24 cellular contexts compared by ENCODE assay signal in genomic region chr7:1662101-1662500, GRCh38. TPM values are rescaled to one million over a fixed set of nuclear protein-coding genes. Genes with fewer than 3 reads are reported as not detected.
A peak's percentile ranks its signal among the peaks of the same experiment; 100 is the strongest.
DNase-seq lines count a peak whose midpoint lies in the region; ATAC-seq, FAIRE-seq and TF ChIP-seq lines count a peak whose summit lies in the region.
"Had no signal": no experiment of that assay in that cellular context is flagged by ENCODE, and none has a peak within 500 bp of the region (broad histone marks: within the 10 kb centered on the region; RNA-seq: fewer than 3 reads in every experiment).

No MANE protein-coding gene starts in this region.

- H4K20me1 ChIP-seq in HepG2 (ENCODE audit: insufficient read depth, low read length), result no peaks in the 10 kb centered on the region

- H3K4me1 Mint-ChIP-seq in type B pancreatic cell (ENCODE audit: unreplicated experiment), result no peaks in the 10 kb centered on the region
- peaks cover 2% of the 10 kb centered on the region for H3K4me1 Mint-ChIP-seq in activated T-cell treated with anti-CD3 and anti-CD28 coated beads, Interleukin-2, amount 50 U/mL, for 24 hours (ENCODE audit: low read depth)

- TF ChIP-seq POLR2A in heart left ventricle (IDR thresholded peaks at IDR 0.05) (no peak), HepG2 (IDR thresholded peaks at IDR 0.05; ENCODE audit: insufficient read depth in 1 of 2, low read depth in 2 of 2, low read length in 2 of 2) (no peak)

- FAIRE-seq in HepG2 (lab: Jason Lieb, UNC), result no peak
- FAIRE-seq: bronchial epithelial cell, endothelial cell of umbilical vein, GM18507, pancreas had no signal

- no peak overlapping the region for H3K27ac Mint-ChIP-seq in type B pancreatic cell
- no peak overlapping the region for H3K27ac Mint-ChIP-seq in activated T-cell treated with anti-CD3 and anti-CD28 coated beads, Interleukin-2, amount 50 U/mL, for 24 hours
- H3K27ac Mint-ChIP-seq: T-helper 17 cell had no signal

- H3K4me3 ChIP-seq in heart left ventricle, result no peak overlapping the region
- H3K4me3 ChIP-seq in heart right ventricle, result no peak overlapping the region
- no peak overlapping the region for H3K4me3 ChIP-seq in WERI-Rb-1 (ENCODE audit: low read depth, low read length)
- no peak overlapping the region for H3K4me3 ChIP-seq in HepG2 (replicated peaks in 1 of 3; ENCODE audit: insufficient read depth in 1 of 3, low read depth in 2 of 3, low read length in 3 of 3)
- H3K4me3 ChIP-seq: pancreas had no signal

- H3K79me2 ChIP-seq in HepG2 (ENCODE audit: insufficient read depth, low read length), result no peaks in the 10 kb centered on the region

- H3K36me3 Mint-ChIP-seq in type B pancreatic cell, result no peaks in the 10 kb centered on the region
- no peaks in the 10 kb centered on the region for H3K36me3 Mint-ChIP-seq in activated T-cell treated with anti-CD3 and anti-CD28 coated beads, Interleukin-2, amount 50 U/mL, for 24 hours (ENCODE audit: low read depth)
- H3K36me3 Mint-ChIP-seq: CD4-positive, CD25-positive, alpha-beta regulatory T cell had no signal

- 72 to 90% (median 79%) methylated on average over 3 of the region's 3 CpGs for WGBS in heart left ventricle, 4 donors
- WGBS in heart right ventricle, 2 donors, result 68 to 84% methylated on average over 3 of the region's 3 CpGs
- 25% methylated on average over 2 of the region's 3 CpGs for WGBS in HepG2 (ENCODE audit: low lambda C conversion rate)

- peaks cover 0 to 3% (median 0%) of the 10 kb centered on the region in 12 donors for H3K9me3 ChIP-seq in heart left ventricle
- peaks cover 0 to 5% (median 0%) of the 10 kb centered on the region in 11 donors for H3K9me3 ChIP-seq in heart right ventricle
- H3K9me3 ChIP-seq in WERI-Rb-1 (ENCODE audit: severe bottlenecking), result no peaks in the 10 kb centered on the region
- no peaks in the 10 kb centered on the region for H3K9me3 ChIP-seq in HepG2 (ENCODE audit: low read length)
- H3K9me3 ChIP-seq: pancreas had no signal

- H3K27me3 ChIP-seq in heart left ventricle, result peaks cover 4 to 48% (median 17%) of the 10 kb centered on the region in 9 donors
- H3K27me3 ChIP-seq in heart right ventricle, result peaks cover 6 to 66% (median 26%) of the 10 kb centered on the region in 7 donors
- no peaks in the 10 kb centered on the region for H3K27me3 ChIP-seq in WERI-Rb-1 (ENCODE audit: insufficient read depth, low read depth, severe bottlenecking)
- peaks cover 5 to 43% of the 10 kb centered on the region in 2 experiments for H3K27me3 ChIP-seq in HepG2 (ENCODE audit: control insufficient read depth in 1 of 2, insufficient read depth in 2 of 2, low read length in 2 of 2)

- no TSS peak for BruUV-seq in HepG2 (replicated peaks; lab: Mats Ljungman, UMichigan)

- CTCF ChIA-PET in HepG2 (lab: Yijun Ruan, JAX; ENCODE audit: low intra/inter-chr PET ratio, low total read pairs), result no interaction called here

- H3K36me3 ChIP-seq in heart left ventricle (no peaks in the 10 kb centered on the region), heart right ventricle (no peaks in the 10 kb centered on the region), WERI-Rb-1 (peaks cover 3% of the 10 kb centered on the region; the same call in 1 of the 2 replicates), HepG2 (replicated peaks in 1 of 2; ENCODE audit: control insufficient read depth in 1 of 2, insufficient read depth in 2 of 2, low read length in 2 of 2) (no peaks in the 10 kb centered on the region)
- H3K36me3 ChIP-seq: pancreas had no signal

- ATAC-seq in heart left ventricle, result no peak
- no peak for ATAC-seq in heart right ventricle
- no peak for ATAC-seq in HepG2
- ATAC-seq in HG03354 (IDR thresholded peaks at IDR 0.05; ENCODE audit: poor library complexity, severe bottlenecking, unreplicated experiment), result no peak
- ATAC-seq: Panc1, pancreas, T-helper 17 cell had no signal

- no peak overlapping the region for H2AFZ ChIP-seq in HepG2 (ENCODE audit: low read length)

- peaks cover 0 to 32% (median 17%) of the 10 kb centered on the region in 12 donors for H3K4me1 ChIP-seq in heart left ventricle
- H3K4me1 ChIP-seq in heart right ventricle, result peaks cover 8 to 29% (median 26%) of the 10 kb centered on the region in 9 donors
- H3K4me1 ChIP-seq in HepG2 (ENCODE audit: insufficient read depth, low read length), result peaks cover 7% of the 10 kb centered on the region; the same call in 1 of the 2 replicates

- TF ChIP-seq CTCF in heart left ventricle (IDR thresholded peaks at IDR 0.05) (no peak), heart right ventricle (IDR thresholded peaks at IDR 0.05) (no peak), WERI-Rb-1 (IDR thresholded peaks at IDR 0.05; ENCODE audit: low read depth, low read length) (0 out of 2 replicates have a peak, but pooled peaks have one; percentile 16), HepG2 (CRISPR knock-in tag; IDR thresholded peaks at IDR 0.05) (0 out of 2 replicates have a peak, but pooled peaks have one; percentile 10), type B pancreatic cell (conservative IDR thresholded peaks at IDR 0.05) (no peak)

- H3K27ac ChIP-seq in heart left ventricle, result no peak overlapping the region
- H3K27ac ChIP-seq in heart right ventricle, result no peak overlapping the region
- no peak overlapping the region for H3K27ac ChIP-seq in WERI-Rb-1
- no peak overlapping the region for H3K27ac ChIP-seq in HepG2 (ENCODE audit: extremely low read length, insufficient read depth, low read length)
- H3K27ac ChIP-seq: pancreas had no signal

- in situ Hi-C loops in HepG2 (cut with HindIII; ENCODE audit: extremely low pct_ligation_motif_present, low pct_unique_long_range_greater_than_20kb), result no loop called here

- H3K27me3 Mint-ChIP-seq in type B pancreatic cell, result peaks cover 57% of the 10 kb centered on the region
- peaks cover 56% of the 10 kb centered on the region for H3K27me3 Mint-ChIP-seq in activated T-cell treated with anti-CD3 and anti-CD28 coated beads, Interleukin-2, amount 50 U/mL, for 24 hours

- no peak for TF ChIP-seq RAD21 in HepG2 (CRISPR knock-in tag; IDR thresholded peaks at IDR 0.05)

- intact Hi-C loops in heart left ventricle (cut with DNase I), result loop anchor here (5.0 to 10.0 kb wide), 7 partner anchors 87 to 685 kb away; partner anchors contain the start of gene PSMG3 (in 2 of the 10)
- intact Hi-C loops in heart right ventricle (cut with DNase I), result loop anchor here in 7 of 10 donors (5.0 to 10.0 kb wide), 6 partner anchors 95 to 683 kb away; no protein-coding TSS in a partner anchor
- intact Hi-C loops in HepG2 (cut with micrococcal nuclease; ENCODE audit: unreplicated experiment), result no loop called here

- H3K4me3 Mint-ChIP-seq in type B pancreatic cell, result no peak overlapping the region
- H3K4me3 Mint-ChIP-seq in activated T-cell treated with anti-CD3 and anti-CD28 coated beads, Interleukin-2, amount 50 U/mL, for 24 hours, result no peak overlapping the region
- H3K4me3 Mint-ChIP-seq: T-helper 17 cell had no signal

- TF ChIP-seq EP300 in HepG2 (IDR thresholded peaks at IDR 0.05; ENCODE audit: low read depth in 2 of 2, low read length in 2 of 2) (no peak), HepG2 (CRISPR knock-in tag; IDR thresholded peaks at IDR 0.05; ENCODE audit: borderline replicate concordance) (no peak)

- no peaks in the 10 kb centered on the region for H3K9me3 Mint-ChIP-seq in type B pancreatic cell
- no peaks in the 10 kb centered on the region for H3K9me3 Mint-ChIP-seq in activated T-cell treated with anti-CD3 and anti-CD28 coated beads, Interleukin-2, amount 50 U/mL, for 24 hours

- H3K4me2 ChIP-seq in HepG2 (ENCODE audit: low read depth, low read length), result no peak overlapping the region

- POLR2A ChIA-PET in HepG2 (lab: Yijun Ruan, JAX), result no interaction called here

- DNase-seq in heart left ventricle (peak in 3 of 5 donors; percentile 2 to 23 (median 10)), heart right ventricle (no peak), WERI-Rb-1 (no peak), HepG2 (ENCODE audit: low spot score) (peak; percentile 14), type B pancreatic cell (ENCODE audit: extremely low spot score, unreplicated experiment) (peak; percentile 57), medulla oblongata (ENCODE audit: extremely low spot score) (no peak)
- DNase-seq in activated T-cell treated with anti-CD3 and anti-CD28 coated beads, Interleukin-2, amount 50 U/mL, for 24 hours, result no peak
- DNase-seq: activated CD8-positive, alpha-beta memory T cell treated with anti-CD3 and anti-CD28 coated beads, Interleukin-2, amount 50 U/mL, for 48 hours; activated gamma-delta T cell; CD4-positive, CD25-positive, alpha-beta regulatory T cell; dermis blood vessel endothelial cell; DMS 273 treated with DMSO at 0.1 percent for 48 hours; immature natural killer cell; KG1; NCI-H1436 treated with DMSO at 0.1 percent for 48 hours; NCI-H524 treated with DMSO at 0.1 percent for 48 hours; T-helper 17 cell had no signal

- no peak overlapping the region for H3K9ac ChIP-seq in HepG2 (ENCODE audit: insufficient read depth, low read depth, low read length)

RNA-seq across cellular contexts. Expression of gene ELFN1, which starts 8.0 kb away (rescaled TPM):
- total RNA-seq in heart left ventricle (10 to 100 TPM in 1 of 9 donors, 1 to 10 TPM in 8; 3.8 to 18.6 (median 6.8) TPM), heart right ventricle (1 to 10 TPM; 3.4 to 9.5 (median 6.4) TPM), HepG2 (2016; rRNA removed; fragmentation: Illumina TruSeq; extraction: Trizol) (0.13 and 0.18 TPM in 2 replicates), type B pancreatic cell (ENCODE audit: low replicate concordance) (5.7 and 5.8 TPM in 2 replicates)
- polyA plus RNA-seq in heart left ventricle (1 to 10 TPM; 2.6 to 5.9 TPM), heart right ventricle (1 to 10 TPM; 3.0 to 5.7 TPM), HepG2 (2011; rRNA removed) (0.13 and 1.5 TPM in 2 replicates)
- 0.10 TPM in 1 of 2 replicates, not detected in the other for total RNA-seq in HepG2 (2016; cell fraction: cytosol; rRNA removed; fragmentation: Illumina TruSeq; extraction: Trizol; ENCODE audit: low read depth)
- total RNA-seq in HepG2 (2016; cell fraction: insoluble cytoplasmic fraction; rRNA removed; fragmentation: Illumina TruSeq; extraction: Trizol), result 0.21 and 0.28 TPM in 2 replicates
- total RNA-seq in HepG2 (2016; cell fraction: membrane; rRNA removed; fragmentation: Illumina TruSeq; extraction: Trizol), result 0.10 and 0.12 TPM in 2 replicates
- total RNA-seq in HepG2 (2016; cell fraction: nucleus; rRNA removed; fragmentation: Illumina TruSeq; extraction: Trizol), result 0.13 and 0.19 TPM in 2 replicates
- 0.32 and 1.0 TPM in 2 replicates for polyA plus RNA-seq in HepG2 (2011; cell fraction: cytosol; rRNA removed)
- polyA plus RNA-seq in HepG2 (2011; cell fraction: nucleus; rRNA removed), result 0.48 and 1.6 TPM in 2 replicates
- 0.28 and 1.0 TPM in 2 replicates for polyA plus RNA-seq in HepG2 (2012)
- polyA plus RNA-seq in HepG2 (2016; cell fraction: cytosol; fragmentation: Illumina TruSeq; extraction: Trizol; ENCODE audit: low read depth), result 0.03 and 0.05 TPM in 2 replicates
- 0.22 and 0.29 TPM in 2 replicates for polyA plus RNA-seq in HepG2 (2016; cell fraction: insoluble cytoplasmic fraction; fragmentation: Illumina TruSeq; extraction: Trizol; ENCODE audit: low read depth)
- 0.09 and 0.12 TPM in 2 replicates for polyA plus RNA-seq in HepG2 (2016; cell fraction: membrane; fragmentation: Illumina TruSeq; extraction: Trizol; ENCODE audit: low read depth)
- polyA plus RNA-seq in HepG2 (2016; cell fraction: nucleus; fragmentation: Illumina TruSeq; extraction: Trizol; ENCODE audit: insufficient read depth, low read depth), result 0.27 and 0.31 TPM in 2 replicates
- polyA minus RNA-seq in HepG2 (2011; rRNA and poly(A)+ RNA removed; ENCODE audit: low replicate concordance), result 0.21 and 0.50 TPM in 2 replicates
- 0.18 and 1.1 TPM in 2 replicates for polyA minus RNA-seq in HepG2 (2011; cell fraction: cytosol; rRNA and poly(A)+ RNA removed)
- polyA minus RNA-seq in HepG2 (2011; cell fraction: nucleus; rRNA and poly(A)+ RNA removed), result 0.13 and 0.50 TPM in 2 replicates
- total RNA-seq: CD4-positive, CD25-positive, alpha-beta regulatory T cell; myocyte; T-helper 17 cell had no signal
- polyA plus RNA-seq: CD4-positive, CD25-positive, alpha-beta regulatory T cell had no signal

Comparison
In these comparisons a context has a peak if more than half of its experiments do, and no peak if none do; other contexts are left out.
1. DNase-seq: peak in heart left ventricle (3 of 5), HepG2 (single experiment) and type B pancreatic cell (single experiment); none in heart right ventricle (0 of 2), WERI-Rb-1 (single experiment), medulla oblongata (single experiment) and activated T-cell treated with anti-CD3 and anti-CD28 coated beads, Interleukin-2, amount 50 U/mL, for 24 hours (single experiment).
2. CTCF ChIP-seq: peak in WERI-Rb-1 (single experiment) and HepG2 (single experiment); none in heart left ventricle (0 of 12), heart right ventricle (0 of 9) and type B pancreatic cell (single experiment).